17 cellular contexts compared by ENCODE assay signal in genomic region chr22:31973739-31974138, GRCh38.
"Had no signal": no experiment of that assay in that cellular context is flagged by ENCODE, and none has a peak within 500 bp of the region (broad histone marks: within the 10 kb centered on the region; RNA-seq: fewer than 3 reads in every experiment).

No MANE protein-coding gene starts in this region.

- H3K9me3 ChIP-seq: breast epithelium, heart right ventricle had no signal

- H3K27ac ChIP-seq: breast epithelium, heart right ventricle had no signal

- H3K4me3 ChIP-seq: breast epithelium, heart right ventricle, lung had no signal

- DNase-seq: activated CD4-positive, alpha-beta T cell treated with anti-CD3 and anti-CD28 coated beads, Interleukin-2, amount 50 U/mL, for 4 hours; activated CD4-positive, CD25-positive, alpha-beta regulatory T cell treated with anti-CD3 and anti-CD28 coated beads, Interleukin-2, amount 50 U/mL, for 72 hours; activated effector memory CD4-positive, alpha-beta T cell treated with anti-CD3 and anti-CD28 coated beads, Interleukin-2, amount 50 U/mL, for 16 hours; activated T-cell treated with anti-CD3 and anti-CD28 coated beads, Interleukin-2, amount 50 U/mL, for 4 hours; amygdala; foreskin melanocyte; natural killer cell; stimulated activated CD4-positive, alpha-beta T cell treated with anti-CD3 and anti-CD28 coated beads, Interleukin-2, amount 100 ng/mL, for 24 hours; stimulated activated naive B cell treated with anti-CD40 and anti-IgM and Interleukin-4, amounts not matched to agents 10 μg/mL and 1 μg/mL and 100 μg/mL, for 72 hours; trophoblast cell had no signal

- H3K9me3 Mint-ChIP-seq: activated naive CD4-positive, alpha-beta T cell treated with anti-CD3 and anti-CD28 coated beads, Interleukin-2, amount 50 U/mL, for 72 hours; activated T-cell treated with anti-CD3 and anti-CD28 coated beads, Interleukin-2, amount 50 U/mL, for 4 hours; natural killer cell; stimulated activated naive B cell treated with anti-CD40 and anti-IgM and Interleukin-4, amounts not matched to agents 10 μg/mL and 1 μg/mL and 100 μg/mL, for 72 hours had no signal

- H3K27me3 Mint-ChIP-seq: stimulated activated naive B cell treated with anti-CD40 and anti-IgM and Interleukin-4, amounts not matched to agents 10 μg/mL and 1 μg/mL and 100 μg/mL, for 72 hours had no signal

- ATAC-seq: activated naive CD4-positive, alpha-beta T cell treated with anti-CD3 and anti-CD28 coated beads, Interleukin-2, amount 50 U/mL, for 72 hours; activated T-cell treated with anti-CD3 and anti-CD28 coated beads, Interleukin-2, amount 50 U/mL, for 4 hours; natural killer cell; sciatic nerve; stimulated activated naive B cell treated with anti-CD40 and anti-IgM and Interleukin-4, amounts not matched to agents 10 μg/mL and 1 μg/mL and 100 μg/mL, for 72 hours had no signal

- H3K27ac Mint-ChIP-seq: natural killer cell; stimulated activated naive B cell treated with anti-CD40 and anti-IgM and Interleukin-4, amounts not matched to agents 10 μg/mL and 1 μg/mL and 100 μg/mL, for 72 hours had no signal

- H3K4me3 Mint-ChIP-seq: activated T-cell treated with anti-CD3 and anti-CD28 coated beads, Interleukin-2, amount 50 U/mL, for 4 hours; natural killer cell; stimulated activated naive B cell treated with anti-CD40 and anti-IgM and Interleukin-4, amounts not matched to agents 10 μg/mL and 1 μg/mL and 100 μg/mL, for 72 hours had no signal

- FAIRE-seq: endothelial cell of umbilical vein, islet of Langerhans had no signal

- H3K36me3 ChIP-seq: breast epithelium, heart right ventricle had no signal

- H3K36me3 Mint-ChIP-seq: activated naive CD4-positive, alpha-beta T cell treated with anti-CD3 and anti-CD28 coated beads, Interleukin-2, amount 50 U/mL, for 72 hours; natural killer cell; stimulated activated naive B cell treated with anti-CD40 and anti-IgM and Interleukin-4, amounts not matched to agents 10 μg/mL and 1 μg/mL and 100 μg/mL, for 72 hours had no signal

- H3K27me3 ChIP-seq: breast epithelium, heart right ventricle had no signal
